Comparison of ENCODE assay signal across 8 cellular contexts in the genomic region with DNA sequence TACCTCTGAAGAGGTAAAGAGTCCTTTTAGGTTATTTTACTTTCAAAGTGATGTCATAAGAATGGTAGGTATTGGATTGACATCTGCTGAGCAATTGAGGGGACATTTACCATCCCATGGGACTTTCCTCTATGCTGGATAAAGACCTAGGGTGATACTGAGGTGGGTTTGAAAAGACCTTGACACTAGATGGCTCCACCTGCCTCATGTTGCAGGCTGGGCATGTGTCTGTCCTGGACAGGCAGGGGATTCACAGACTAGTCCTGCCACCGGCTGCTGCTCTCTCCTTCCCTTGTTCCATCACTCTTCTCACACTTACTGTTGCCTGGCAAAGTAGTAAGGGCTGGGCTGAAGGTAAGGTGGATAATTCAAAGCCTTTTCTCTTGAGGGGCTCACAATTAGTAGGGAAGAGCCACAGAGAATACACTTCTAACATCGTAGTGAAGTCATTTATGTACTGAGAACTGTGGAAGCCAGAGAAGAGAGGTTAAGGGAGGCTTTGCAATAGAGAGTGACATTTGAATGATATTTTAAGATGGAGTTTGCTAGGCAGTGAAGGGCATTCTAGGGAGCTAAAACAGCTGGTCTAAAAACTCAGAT. TPM values are rescaled to one million over a fixed set of nuclear protein-coding genes. Genes with fewer than 3 reads are reported as not detected.
A peak's percentile ranks its signal among the peaks of the same experiment; 100 is the strongest.
DNase-seq lines count a peak whose midpoint lies in the region; ATAC-seq, FAIRE-seq and TF ChIP-seq lines count a peak whose summit lies in the region.

No MANE protein-coding gene starts in this region.

- ATAC-seq in HG02610 (IDR thresholded peaks at IDR 0.05; ENCODE audit: unreplicated experiment) = peak; percentile 70

- dilution Hi-C loops in keratinocyte (cut with MboI; ENCODE audit: extremely low pct_ligation_motif_present, low sequenced_read_pairs) = loop anchor here (25.0 kb wide), 1 partner anchor 207 kb away; no protein-coding TSS in a partner anchor

- peaks cover 2% of the 10 kb centered on the region for H3K9me1 ChIP-seq in keratinocyte (ENCODE audit: control insufficient read depth, extremely low read depth, insufficient read depth, low read length)

- no peak for DNase-seq in AG09319 (ENCODE audit: extremely low read depth, low read depth)
- peak; percentile 86 for DNase-seq in GM13976 (ENCODE audit: low spot score)
- DNase-seq in NCI-H146 (lab: John Stamatoyannopoulos, UW) = peak; percentile 61
- peak in 1 of 2 donors; percentile 63 for DNase-seq in ascending aorta (ENCODE audit: low spot score in 2 of 2)
- DNase-seq in keratinocyte (ENCODE audit: low read depth, low spot score) = no peak
- peak in 1 of 2 donors; percentile 49 for DNase-seq in tibial artery
- DNase-seq in activated CD8-positive, alpha-beta memory T cell treated with anti-CD3 and anti-CD28 coated beads, Interleukin-2, amount 50 U/mL, for 4 hours = no peak

- H4K20me1 ChIP-seq in keratinocyte (ENCODE audit: control insufficient read depth, extremely low read depth, insufficient read depth, low read length) = peaks cover 12% of the 10 kb centered on the region

- H3K9ac ChIP-seq in keratinocyte (ENCODE audit: control insufficient read depth, extremely low read depth, insufficient read depth, low read length) = no peak overlapping the region

- H2AFZ ChIP-seq in keratinocyte (ENCODE audit: control insufficient read depth, low read length) = no peak overlapping the region

- H3K4me3 ChIP-seq in ascending aorta (no peak overlapping the region), keratinocyte (ENCODE audit: control insufficient read depth in 2 of 3, extremely low read depth in 1 of 3, insufficient read depth in 2 of 3, low read depth in 1 of 3, low read length in 3 of 3) (no peak overlapping the region), tibial artery (no peak overlapping the region)

- H3K79me2 ChIP-seq in keratinocyte (ENCODE audit: control insufficient read depth, insufficient read depth, low read length) = peaks cover 51% of the 10 kb centered on the region

- H3K27me3 ChIP-seq in ascending aorta (no peaks in the 10 kb centered on the region), keratinocyte (ENCODE audit: control insufficient read depth, extremely low read depth, insufficient read depth, low read length) (no peaks in the 10 kb centered on the region), tibial artery (no peaks in the 10 kb centered on the region)

- intact Hi-C loops in ascending aorta (cut with DNase I) = loop anchor here (10.0 kb wide), 2 partner anchors 326 to 1804 kb away; no protein-coding TSS in a partner anchor
- intact Hi-C loops in tibial artery (cut with DNase I; ENCODE audit: low total_unique reads) = loop anchor here (5.0 kb wide), 1 partner anchor 73 kb away; no protein-coding TSS in a partner anchor

- H3K4me1 ChIP-seq in ascending aorta = peaks cover 0 to 26% of the 10 kb centered on the region in 2 donors
- H3K4me1 ChIP-seq in keratinocyte (ENCODE audit: control insufficient read depth, extremely low read depth, insufficient read depth, low read length) = peaks cover 83% of the 10 kb centered on the region
- H3K4me1 ChIP-seq in tibial artery = peaks cover 0 to 61% (median 33%) of the 10 kb centered on the region in 4 donors

- in situ Hi-C loops in GM13976 (cut with MboI; ENCODE audit: low sequenced_read_pairs, unreplicated experiment) = loop anchor here (5.0 to 25.0 kb wide), 3 partner anchors 98 to 318 kb away; no protein-coding TSS in a partner anchor

- TF ChIP-seq CTCF in AG09319 (IDR thresholded peaks at IDR 0.05; ENCODE audit: low read depth, low read length) (peak; percentile 21), GM13976 (IDR thresholded peaks at IDR 0.05; ENCODE audit: borderline replicate concordance, control extremely low read depth, extremely low read depth, insufficient read depth, missing control alignments) (peak; percentile 47), ascending aorta (IDR thresholded peaks at IDR 0.05) (peak in 1 of 3 experiments; percentile 18), keratinocyte (optimal IDR thresholded peaks at IDR 0.05 in 1 of 3, IDR thresholded peaks at IDR 0.05 in 1 of 3, conservative IDR thresholded peaks at IDR 0.05 in 1 of 3; ENCODE audit: extremely low read depth in 1 of 3, insufficient read depth in 2 of 3, low read length in 3 of 3) (peak; percentile 33 to 88 (median 59)), tibial artery (IDR thresholded peaks at IDR 0.05) (peak; percentile 7 to 14)

- no peak for FAIRE-seq in keratinocyte (lab: Jason Lieb, UNC)

- H3K4me2 ChIP-seq in keratinocyte (ENCODE audit: control insufficient read depth, extremely low read depth, insufficient read depth, low read depth, low read length) = no peak overlapping the region

- H3K27ac ChIP-seq in ascending aorta = peak overlapping the region; percentile 30 to 39
- H3K27ac ChIP-seq in keratinocyte (ENCODE audit: control insufficient read depth, insufficient read depth, low read length) = peak overlapping the region; percentile 10
- H3K27ac ChIP-seq in tibial artery = peak overlapping the region; percentile 31 to 60

- H3K36me3 ChIP-seq in ascending aorta = no peaks in the 10 kb centered on the region
- no peaks in the 10 kb centered on the region for H3K36me3 ChIP-seq in keratinocyte (ENCODE audit: control insufficient read depth in 2 of 2, extremely low read depth in 1 of 2, insufficient read depth in 2 of 2, low read length in 2 of 2)
- peaks cover 0 to 3% (median 0%) of the 10 kb centered on the region in 3 donors for H3K36me3 ChIP-seq in tibial artery

- H3K9me3 ChIP-seq in ascending aorta = no peaks in the 10 kb centered on the region
- H3K9me3 ChIP-seq in keratinocyte (ENCODE audit: control insufficient read depth, low read depth, low read length) = no peaks in the 10 kb centered on the region
- no peaks in the 10 kb centered on the region for H3K9me3 ChIP-seq in tibial artery

RNA-seq across cellular contexts. Expression of gene TRAK1, which starts 27.7 kb away (rescaled TPM):
- 37.5 TPM for total RNA-seq in ascending aorta
- 58.2 to 63.7 TPM (median 62.8 TPM) in 3 replicates for polyA plus RNA-seq in keratinocyte
- 29.8 TPM for polyA plus RNA-seq in keratinocyte (2011; ENCODE audit: low read depth)
- 48.0 and 49.5 TPM in 2 replicates for polyA plus RNA-seq in keratinocyte (2011; cell fraction: cytosol; rRNA removed)
- polyA plus RNA-seq in keratinocyte (2011; cell fraction: nucleus; rRNA removed) = 132 and 142 TPM in 2 replicates
- 29.8 and 46.9 TPM in 2 replicates for polyA plus RNA-seq in keratinocyte (2012; ENCODE audit: low replicate concordance)
- 82.0 to 97.3 TPM (median 91.8 TPM) in 3 replicates for polyA minus RNA-seq in keratinocyte
- 84.2 TPM for polyA minus RNA-seq in keratinocyte (2011; cell fraction: cytosol; rRNA and poly(A)+ RNA removed)
- 83.0 and 146 TPM in 2 replicates for polyA minus RNA-seq in keratinocyte (2011; cell fraction: nucleus; rRNA and poly(A)+ RNA removed)

Comparison
In these comparisons a context has a peak if more than half of its experiments do, and no peak if none do; other contexts are left out.
1. DNase-seq: peak in GM13976 (single experiment) and NCI-H146 (single experiment); none in AG09319 (single experiment), keratinocyte (single experiment) and activated CD8-positive, alpha-beta memory T cell treated with anti-CD3 and anti-CD28 coated beads, Interleukin-2, amount 50 U/mL, for 4 hours (single experiment).
2. Peak in every context shown above with its lines, with median percentiles within 50 percentile points of each other: H3K27ac ChIP-seq.